ENCODE assay signal across 2 cellular contexts in the genomic region with DNA sequence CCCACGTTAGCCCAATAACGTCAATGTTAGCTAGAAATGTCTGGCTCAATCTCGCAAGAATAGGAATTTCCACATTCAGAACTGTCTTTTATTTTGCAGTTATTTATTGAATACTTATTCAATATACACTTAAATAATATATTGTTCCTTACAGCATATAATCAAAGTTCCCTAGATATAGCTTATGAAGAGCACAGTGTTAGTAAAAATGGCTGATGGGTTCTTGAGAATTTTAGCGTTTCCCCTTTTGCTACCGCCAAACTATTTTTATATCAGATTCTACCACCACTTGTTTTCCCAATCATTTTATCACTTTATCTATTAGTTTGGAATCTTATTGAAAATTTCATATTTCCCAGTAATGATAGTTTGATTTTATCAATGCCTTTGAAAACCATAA.
TF ChIP-seq lines count a peak whose summit lies in the region.

No MANE protein-coding gene starts in this region.

TF ChIP-seq in GM23338, 12 proteins besides CTCF, POLR2A, EP300 and RAD21:
- TF ChIP-seq, protein P1, sequence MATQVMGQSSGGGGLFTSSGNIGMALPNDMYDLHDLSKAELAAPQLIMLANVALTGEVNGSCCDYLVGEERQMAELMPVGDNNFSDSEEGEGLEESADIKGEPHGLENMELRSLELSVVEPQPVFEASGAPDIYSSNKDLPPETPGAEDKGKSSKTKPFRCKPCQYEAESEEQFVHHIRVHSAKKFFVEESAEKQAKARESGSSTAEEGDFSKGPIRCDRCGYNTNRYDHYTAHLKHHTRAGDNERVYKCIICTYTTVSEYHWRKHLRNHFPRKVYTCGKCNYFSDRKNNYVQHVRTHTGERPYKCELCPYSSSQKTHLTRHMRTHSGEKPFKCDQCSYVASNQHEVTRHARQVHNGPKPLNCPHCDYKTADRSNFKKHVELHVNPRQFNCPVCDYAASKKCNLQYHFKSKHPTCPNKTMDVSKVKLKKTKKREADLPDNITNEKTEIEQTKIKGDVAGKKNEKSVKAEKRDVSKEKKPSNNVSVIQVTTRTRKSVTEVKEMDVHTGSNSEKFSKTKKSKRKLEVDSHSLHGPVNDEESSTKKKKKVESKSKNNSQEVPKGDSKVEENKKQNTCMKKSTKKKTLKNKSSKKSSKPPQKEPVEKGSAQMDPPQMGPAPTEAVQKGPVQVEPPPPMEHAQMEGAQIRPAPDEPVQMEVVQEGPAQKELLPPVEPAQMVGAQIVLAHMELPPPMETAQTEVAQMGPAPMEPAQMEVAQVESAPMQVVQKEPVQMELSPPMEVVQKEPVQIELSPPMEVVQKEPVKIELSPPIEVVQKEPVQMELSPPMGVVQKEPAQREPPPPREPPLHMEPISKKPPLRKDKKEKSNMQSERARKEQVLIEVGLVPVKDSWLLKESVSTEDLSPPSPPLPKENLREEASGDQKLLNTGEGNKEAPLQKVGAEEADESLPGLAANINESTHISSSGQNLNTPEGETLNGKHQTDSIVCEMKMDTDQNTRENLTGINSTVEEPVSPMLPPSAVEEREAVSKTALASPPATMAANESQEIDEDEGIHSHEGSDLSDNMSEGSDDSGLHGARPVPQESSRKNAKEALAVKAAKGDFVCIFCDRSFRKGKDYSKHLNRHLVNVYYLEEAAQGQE (IDR thresholded peaks at IDR 0.05; ENCODE audit: unreplicated experiment): no peak
- TF ChIP-seq ZNF331 (CRISPR knock-in tag; IDR thresholded peaks at IDR 0.05; ENCODE audit: low read depth) (no peak), STAT1 (IDR thresholded peaks at IDR 0.05; ENCODE audit: unreplicated experiment) (no peak), NANOG (IDR thresholded peaks at IDR 0.05; ENCODE audit: borderline replicate concordance) (no peak), EZH2 (IDR thresholded peaks at IDR 0.05; ENCODE audit: low read depth, unreplicated experiment) (no peak), JUNB (IDR thresholded peaks at IDR 0.05; ENCODE audit: unreplicated experiment) (no peak)
- TF ChIP-seq, protein P2, sequence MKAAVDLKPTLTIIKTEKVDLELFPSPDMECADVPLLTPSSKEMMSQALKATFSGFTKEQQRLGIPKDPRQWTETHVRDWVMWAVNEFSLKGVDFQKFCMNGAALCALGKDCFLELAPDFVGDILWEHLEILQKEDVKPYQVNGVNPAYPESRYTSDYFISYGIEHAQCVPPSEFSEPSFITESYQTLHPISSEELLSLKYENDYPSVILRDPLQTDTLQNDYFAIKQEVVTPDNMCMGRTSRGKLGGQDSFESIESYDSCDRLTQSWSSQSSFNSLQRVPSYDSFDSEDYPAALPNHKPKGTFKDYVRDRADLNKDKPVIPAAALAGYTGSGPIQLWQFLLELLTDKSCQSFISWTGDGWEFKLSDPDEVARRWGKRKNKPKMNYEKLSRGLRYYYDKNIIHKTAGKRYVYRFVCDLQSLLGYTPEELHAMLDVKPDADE (IDR thresholded peaks at IDR 0.05): no peak

TF ChIP-seq in H1, 55 proteins besides CTCF, POLR2A, EP300 and RAD21:
- TF ChIP-seq SP4 (IDR thresholded peaks at IDR 0.05; ENCODE audit: low read length) (no peak), CHD7 (IDR thresholded peaks at IDR 0.05; ENCODE audit: insufficient replicate concordance, low read length) (no peak), POLR2AphosphoS5 (IDR thresholded peaks at IDR 0.05; ENCODE audit: low read depth, low read length) (no peak), CBX5 (IDR thresholded peaks at IDR 0.05; ENCODE audit: low read depth, low read length) (no peak)
